ENCODE assay signal across 1 cellular context in the genomic region with DNA sequence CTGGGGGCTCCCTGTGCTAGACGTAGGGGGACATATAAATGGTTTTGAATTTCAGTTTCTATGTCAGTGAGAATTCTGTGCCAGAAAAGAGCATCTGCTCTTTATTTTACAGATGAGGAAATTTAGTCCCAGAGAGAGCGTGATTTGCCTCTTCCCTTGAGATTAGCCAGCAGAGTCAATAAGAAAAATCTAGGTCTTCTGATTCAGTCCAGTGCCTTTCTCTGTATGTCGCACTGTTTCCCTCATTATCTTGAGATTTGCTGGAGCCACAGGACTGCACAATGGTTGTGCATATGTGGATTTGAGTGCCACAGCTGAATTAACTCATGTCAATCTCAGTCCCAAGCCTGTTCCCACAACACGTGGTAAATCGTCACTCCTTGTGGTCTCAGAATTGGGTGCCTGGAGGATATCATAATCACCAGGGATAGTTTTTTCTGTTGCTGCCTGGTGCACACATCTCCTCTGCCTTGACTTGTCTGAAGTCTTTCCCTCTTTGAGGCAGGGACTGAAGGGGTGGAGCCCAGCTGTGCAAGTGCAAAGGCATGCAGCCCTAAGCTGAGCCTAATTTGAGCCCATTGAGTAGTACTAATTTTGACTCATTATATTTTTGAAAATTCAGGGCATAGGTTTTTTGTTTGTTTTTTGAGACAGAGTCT.
TF ChIP-seq lines count a peak whose summit lies in the region.

No MANE protein-coding gene starts in this region.

TF ChIP-seq in WTC11, 78 proteins besides CTCF, POLR2A, EP300 and RAD21 (continued from another document):
- TF ChIP-seq, protein P1, sequence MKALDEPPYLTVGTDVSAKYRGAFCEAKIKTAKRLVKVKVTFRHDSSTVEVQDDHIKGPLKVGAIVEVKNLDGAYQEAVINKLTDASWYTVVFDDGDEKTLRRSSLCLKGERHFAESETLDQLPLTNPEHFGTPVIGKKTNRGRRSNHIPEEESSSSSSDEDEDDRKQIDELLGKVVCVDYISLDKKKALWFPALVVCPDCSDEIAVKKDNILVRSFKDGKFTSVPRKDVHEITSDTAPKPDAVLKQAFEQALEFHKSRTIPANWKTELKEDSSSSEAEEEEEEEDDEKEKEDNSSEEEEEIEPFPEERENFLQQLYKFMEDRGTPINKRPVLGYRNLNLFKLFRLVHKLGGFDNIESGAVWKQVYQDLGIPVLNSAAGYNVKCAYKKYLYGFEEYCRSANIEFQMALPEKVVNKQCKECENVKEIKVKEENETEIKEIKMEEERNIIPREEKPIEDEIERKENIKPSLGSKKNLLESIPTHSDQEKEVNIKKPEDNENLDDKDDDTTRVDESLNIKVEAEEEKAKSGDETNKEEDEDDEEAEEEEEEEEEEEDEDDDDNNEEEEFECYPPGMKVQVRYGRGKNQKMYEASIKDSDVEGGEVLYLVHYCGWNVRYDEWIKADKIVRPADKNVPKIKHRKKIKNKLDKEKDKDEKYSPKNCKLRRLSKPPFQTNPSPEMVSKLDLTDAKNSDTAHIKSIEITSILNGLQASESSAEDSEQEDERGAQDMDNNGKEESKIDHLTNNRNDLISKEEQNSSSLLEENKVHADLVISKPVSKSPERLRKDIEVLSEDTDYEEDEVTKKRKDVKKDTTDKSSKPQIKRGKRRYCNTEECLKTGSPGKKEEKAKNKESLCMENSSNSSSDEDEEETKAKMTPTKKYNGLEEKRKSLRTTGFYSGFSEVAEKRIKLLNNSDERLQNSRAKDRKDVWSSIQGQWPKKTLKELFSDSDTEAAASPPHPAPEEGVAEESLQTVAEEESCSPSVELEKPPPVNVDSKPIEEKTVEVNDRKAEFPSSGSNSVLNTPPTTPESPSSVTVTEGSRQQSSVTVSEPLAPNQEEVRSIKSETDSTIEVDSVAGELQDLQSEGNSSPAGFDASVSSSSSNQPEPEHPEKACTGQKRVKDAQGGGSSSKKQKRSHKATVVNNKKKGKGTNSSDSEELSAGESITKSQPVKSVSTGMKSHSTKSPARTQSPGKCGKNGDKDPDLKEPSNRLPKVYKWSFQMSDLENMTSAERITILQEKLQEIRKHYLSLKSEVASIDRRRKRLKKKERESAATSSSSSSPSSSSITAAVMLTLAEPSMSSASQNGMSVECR (CRISPR knock-in tag; IDR thresholded peaks at IDR 0.05; ENCODE audit: borderline replicate concordance): no peak
- no peak for TF ChIP-seq MAX (CRISPR knock-in tag; IDR thresholded peaks at IDR 0.05)
- TF ChIP-seq, protein P2, sequence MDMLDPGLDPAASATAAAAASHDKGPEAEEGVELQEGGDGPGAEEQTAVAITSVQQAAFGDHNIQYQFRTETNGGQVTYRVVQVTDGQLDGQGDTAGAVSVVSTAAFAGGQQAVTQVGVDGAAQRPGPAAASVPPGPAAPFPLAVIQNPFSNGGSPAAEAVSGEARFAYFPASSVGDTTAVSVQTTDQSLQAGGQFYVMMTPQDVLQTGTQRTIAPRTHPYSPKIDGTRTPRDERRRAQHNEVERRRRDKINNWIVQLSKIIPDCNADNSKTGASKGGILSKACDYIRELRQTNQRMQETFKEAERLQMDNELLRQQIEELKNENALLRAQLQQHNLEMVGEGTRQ (CRISPR knock-in tag; IDR thresholded peaks at IDR 0.05): no peak
- no peak for TF ChIP-seq KAT7 (CRISPR knock-in tag; IDR thresholded peaks at IDR 0.05; ENCODE audit: borderline replicate concordance)
- no peak for TF ChIP-seq FOXP1 (CRISPR knock-in tag; IDR thresholded peaks at IDR 0.05; ENCODE audit: borderline replicate concordance)
- TF ChIP-seq, protein P3, sequence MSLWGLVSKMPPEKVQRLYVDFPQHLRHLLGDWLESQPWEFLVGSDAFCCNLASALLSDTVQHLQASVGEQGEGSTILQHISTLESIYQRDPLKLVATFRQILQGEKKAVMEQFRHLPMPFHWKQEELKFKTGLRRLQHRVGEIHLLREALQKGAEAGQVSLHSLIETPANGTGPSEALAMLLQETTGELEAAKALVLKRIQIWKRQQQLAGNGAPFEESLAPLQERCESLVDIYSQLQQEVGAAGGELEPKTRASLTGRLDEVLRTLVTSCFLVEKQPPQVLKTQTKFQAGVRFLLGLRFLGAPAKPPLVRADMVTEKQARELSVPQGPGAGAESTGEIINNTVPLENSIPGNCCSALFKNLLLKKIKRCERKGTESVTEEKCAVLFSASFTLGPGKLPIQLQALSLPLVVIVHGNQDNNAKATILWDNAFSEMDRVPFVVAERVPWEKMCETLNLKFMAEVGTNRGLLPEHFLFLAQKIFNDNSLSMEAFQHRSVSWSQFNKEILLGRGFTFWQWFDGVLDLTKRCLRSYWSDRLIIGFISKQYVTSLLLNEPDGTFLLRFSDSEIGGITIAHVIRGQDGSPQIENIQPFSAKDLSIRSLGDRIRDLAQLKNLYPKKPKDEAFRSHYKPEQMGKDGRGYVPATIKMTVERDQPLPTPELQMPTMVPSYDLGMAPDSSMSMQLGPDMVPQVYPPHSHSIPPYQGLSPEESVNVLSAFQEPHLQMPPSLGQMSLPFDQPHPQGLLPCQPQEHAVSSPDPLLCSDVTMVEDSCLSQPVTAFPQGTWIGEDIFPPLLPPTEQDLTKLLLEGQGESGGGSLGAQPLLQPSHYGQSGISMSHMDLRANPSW (CRISPR knock-in tag; conservative IDR thresholded peaks at IDR 0.05; ENCODE audit: low read depth): no peak
TF ChIP-seq in WTC11: peak in this region for 0.
